ENCODE assay signal across 7 cellular contexts in the genomic region with DNA sequence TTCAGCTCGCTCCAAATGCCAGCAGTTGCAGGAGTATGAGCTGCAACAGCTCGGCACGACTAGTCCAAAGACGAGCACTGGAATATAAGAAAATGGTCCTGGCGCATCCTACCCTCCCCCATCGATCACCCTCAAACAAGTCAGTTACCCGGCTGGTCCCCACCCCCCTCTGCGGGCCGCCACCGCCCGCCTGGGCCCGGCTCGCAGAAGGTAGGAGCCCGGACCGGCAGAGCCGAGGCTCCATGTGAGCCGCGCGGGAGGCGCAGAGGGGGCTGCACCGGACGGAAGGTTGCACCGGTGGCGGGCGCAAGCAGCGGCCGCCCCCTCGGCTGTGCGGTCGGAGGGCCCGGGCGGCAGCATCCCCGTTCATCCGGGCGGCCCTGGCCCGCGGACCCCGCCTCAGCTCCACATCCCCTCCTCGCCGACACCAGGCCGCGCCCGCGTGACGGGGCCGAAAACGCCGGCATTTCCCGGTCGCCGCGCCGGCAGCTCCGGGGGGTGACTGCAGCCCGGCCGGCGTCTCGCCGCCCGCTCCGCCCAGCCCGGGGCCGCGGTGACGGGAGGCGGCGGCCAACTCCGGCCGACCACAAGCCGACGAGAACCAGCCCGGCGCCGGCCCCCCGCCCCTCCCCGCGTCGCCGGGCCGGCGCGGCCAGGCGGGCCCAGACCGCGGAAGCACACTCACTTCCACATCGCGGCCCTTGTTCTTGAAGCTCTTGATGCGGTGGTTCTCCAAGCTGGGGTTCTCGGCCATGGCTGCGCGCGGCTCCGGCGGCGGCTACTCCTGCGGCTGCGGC.
DNase-seq lines count a peak whose midpoint lies in the region; TF ChIP-seq lines count a peak whose summit lies in the region.

No MANE protein-coding gene starts in this region.

- H3K27ac ChIP-seq in duodenal mucosa (ENCODE audit: low read depth, low read length) = peak overlapping the region; percentile 93

- DNase-seq in HCEC 1CT (peak; percentile 41), MV-4-11 (lab: John Stamatoyannopoulos, UW) (peak; percentile 25), medulla oblongata (ENCODE audit: extremely low spot score) (peak; percentile 41)
- DNase-seq in activated CD4-positive, alpha-beta T cell treated with anti-CD3 and anti-CD28 coated beads, Interleukin-2, amount 50 U/mL, for 48 hours = peak; percentile 47 to 52
- peak; percentile 27 for DNase-seq in stimulated activated CD8-positive, alpha-beta memory T cell treated with anti-CD3 and anti-CD28 coated beads, Interleukin-12 subunit alpha, Interleukin-12 subunit beta, amount 100 ng/mL, for 24 hours (ENCODE audit: extremely low read depth)

- no peak for TF ChIP-seq CTCF in GM12875 (IDR thresholded peaks at IDR 0.05; ENCODE audit: borderline replicate concordance, insufficient read depth, low read depth, low read length)

- no peaks in the 10 kb centered on the region for H3K27me3 ChIP-seq in duodenal mucosa (ENCODE audit: control insufficient read depth in 1 of 2, insufficient read depth in 2 of 2, low read length in 2 of 2)

- peak overlapping the region; percentile 90 for H3K4me3 ChIP-seq in GM12875 (ENCODE audit: low read depth, low read length)
- H3K4me3 ChIP-seq in duodenal mucosa (ENCODE audit: low read depth in 1 of 2, low read length in 2 of 2) = peak overlapping the region; percentile 83 to 85

- no peaks in the 10 kb centered on the region for H3K36me3 ChIP-seq in duodenal mucosa (ENCODE audit: control insufficient read depth in 1 of 2, insufficient read depth in 2 of 2, low read length in 2 of 2)

- H3K9me3 ChIP-seq in duodenal mucosa (ENCODE audit: control insufficient read depth in 1 of 2, low read length in 2 of 2) = no peaks in the 10 kb centered on the region

- peaks cover 12 to 22% of the 10 kb centered on the region in 2 donors for H3K4me1 ChIP-seq in duodenal mucosa (ENCODE audit: control insufficient read depth in 1 of 2, insufficient read depth in 2 of 2, low read length in 2 of 2)

- peak overlapping the region; percentile 56 to 67 for H3K9ac ChIP-seq in duodenal mucosa (ENCODE audit: low read depth in 1 of 2, low read length in 2 of 2)

Comparison
In these comparisons a context has a peak if more than half of its experiments do, and no peak if none do; other contexts are left out.
1. Peak in every context shown above with its lines: DNase-seq, H3K4me3 ChIP-seq and H3K27ac ChIP-seq.